8 cellular contexts compared by ENCODE assay signal in genomic region chr10:102118867-102119266, GRCh38. TPM values are rescaled to one million over a fixed set of nuclear protein-coding genes. Genes with fewer than 3 reads are reported as not detected.
DNase-seq lines count a peak whose midpoint lies in the region; ATAC-seq and TF ChIP-seq lines count a peak whose summit lies in the region.

No MANE protein-coding gene starts in this region.

- H3K4me3 ChIP-seq in breast epithelium: peak overlapping the region; percentile 80 to 96 (median 87)
- peak overlapping the region in 2 of 3 donors; percentile 16 to 89 for H3K4me3 ChIP-seq in liver (ENCODE audit: low read depth in 1 of 3, low read length in 3 of 3)
- H3K4me3 ChIP-seq in testis: peak overlapping the region; percentile 61 to 83

- intact Hi-C loops in breast epithelium (cut with DNase I; ENCODE audit: low total_unique reads) (no loop called here), testis (cut with DNase I; ENCODE audit: low total_unique reads) (no loop called here)

- no peaks in the 10 kb centered on the region for H3K27me3 ChIP-seq in breast epithelium
- H3K27me3 ChIP-seq in liver (ENCODE audit: control insufficient read depth in 4 of 4, insufficient read depth in 4 of 4, low read length in 3 of 4): no peaks in the 10 kb centered on the region
- no peaks in the 10 kb centered on the region for H3K27me3 ChIP-seq in testis

- peak overlapping the region; percentile 33 to 51 for H3K9ac ChIP-seq in liver (ENCODE audit: low read depth in 1 of 2, low read length in 2 of 2)

- ATAC-seq in HG03097 (IDR thresholded peaks at IDR 0.05; ENCODE audit: low FRiP score, unreplicated experiment): no peak

- WGBS in liver: 52% methylated on average over 6 of the region's 6 CpGs
- 6 to 7% methylated on average over 5 to 6 of the region's 6 CpGs for WGBS in testis, 2 donors

- TF ChIP-seq CTCF in breast epithelium (IDR thresholded peaks at IDR 0.05) (no peak), liver (IDR thresholded peaks at IDR 0.05; ENCODE audit: low read depth, low read length, missing input control) (no peak), testis (IDR thresholded peaks at IDR 0.05) (no peak)

- DNase-seq in ELF-1 (ENCODE audit: low read depth, low spot score) (peak; percentile 51), NAMALWA (ENCODE audit: low spot score) (peak; percentile 67), breast epithelium (ENCODE audit: low spot score in 2 of 2) (peak in 1 of 2 donors; percentile 53), testis (peak; percentile 74), OCI-M2 (lab: John Stamatoyannopoulos, UW; ENCODE audit: unreplicated experiment) (no peak), amniotic stem cell (lab: John Stamatoyannopoulos, UW) (no peak)

- H3K36me3 ChIP-seq in breast epithelium (no peaks in the 10 kb centered on the region), liver (ENCODE audit: control insufficient read depth in 4 of 4, insufficient read depth in 3 of 4, low read depth in 1 of 4, low read length in 3 of 4) (no peaks in the 10 kb centered on the region), testis (ENCODE audit: low read depth, missing control alignments) (no peaks in the 10 kb centered on the region)

- peak overlapping the region; percentile 98 to 100 for H3K27ac ChIP-seq in breast epithelium
- H3K27ac ChIP-seq in liver (ENCODE audit: low read depth in 1 of 2, low read length in 2 of 2): peak overlapping the region; percentile 91 to 93
- H3K27ac ChIP-seq in testis: peak overlapping the region; percentile 88 to 97

- H3K9me3 ChIP-seq in breast epithelium: no peaks in the 10 kb centered on the region
- no peaks in the 10 kb centered on the region for H3K9me3 ChIP-seq in liver (ENCODE audit: control insufficient read depth in 4 of 4, low read length in 3 of 4)
- no peaks in the 10 kb centered on the region for H3K9me3 ChIP-seq in testis

- TF ChIP-seq POLR2A in breast epithelium (IDR thresholded peaks at IDR 0.05): no peak
- no peak for TF ChIP-seq POLR2A in testis (IDR thresholded peaks at IDR 0.05)

- TF ChIP-seq RAD21 in liver (IDR thresholded peaks at IDR 0.05): no peak

- H3K4me1 ChIP-seq in breast epithelium (peaks cover 21 to 41% of the 10 kb centered on the region in 2 donors), liver (ENCODE audit: control insufficient read depth in 4 of 4, insufficient read depth in 4 of 4, low read length in 3 of 4) (peaks cover 14 to 61% (median 45%) of the 10 kb centered on the region in 4 donors), testis (peaks cover 54% of the 10 kb centered on the region)

TF ChIP-seq in liver, 16 proteins besides CTCF, POLR2A, EP300 and RAD21:
- TF ChIP-seq RXRA (IDR thresholded peaks at IDR 0.05) (no peak), REST (IDR thresholded peaks at IDR 0.05) (no peak), FOXA1 (IDR thresholded peaks at IDR 0.05) (no peak), JUND (IDR thresholded peaks at IDR 0.05) (no peak), NR2F2 (IDR thresholded peaks at IDR 0.05) (no peak), EGR1 (IDR thresholded peaks at IDR 0.05; ENCODE audit: low read depth in 2 of 2) (no peak), SP1 (IDR thresholded peaks at IDR 0.05) (no peak), ATF3 (IDR thresholded peaks at IDR 0.05) (no peak), YY1 (IDR thresholded peaks at IDR 0.05) (no peak), MAX (IDR thresholded peaks at IDR 0.05) (no peak), FOXA2 (IDR thresholded peaks at IDR 0.05) (no peak), HNF4G (IDR thresholded peaks at IDR 0.05) (no peak), TAF1 (conservative IDR thresholded peaks at IDR 0.05) (no peak), ZBTB33 (IDR thresholded peaks at IDR 0.05) (no peak), HNF4A (conservative IDR thresholded peaks at IDR 0.05) (no peak)

RNA-seq across cellular contexts. Expression of gene LDB1, which starts 1.3 kb away (rescaled TPM):
- total RNA-seq in breast epithelium (10 to 100 TPM; 29.6 to 53.6 (median 43.6) TPM), liver (10 to 100 TPM; 11.9 to 51.9 TPM), testis (10 to 100 TPM; 80.0 to 90.5 TPM)
- polyA plus RNA-seq in liver (1 to 10 TPM; 2.4 to 8.6 TPM), testis (ENCODE audit: insufficient read depth, low read depth, low replicate concordance) (64.2 TPM)

RNA-seq across cellular contexts. Expression of gene PPRC1, which starts 14.0 kb away (rescaled TPM):
- total RNA-seq in breast epithelium: 10 to 100 TPM in 2 of 3 donors, 1 to 10 TPM in 1; 9.1 to 21.0 (median 19.8) TPM
- 1 to 10 TPM; 7.5 to 9.9 TPM for total RNA-seq in liver
- 10 to 100 TPM in 1 of 2 donors, 1 to 10 TPM in 1; 4.9 to 10.1 TPM for polyA plus RNA-seq in liver
- 10 to 100 TPM; 38.7 to 49.1 TPM for total RNA-seq in testis
- 27.0 TPM for polyA plus RNA-seq in testis (ENCODE audit: insufficient read depth, low read depth, low replicate concordance)

RNA-seq across cellular contexts. Expression of gene NOLC1, which starts 33.3 kb away (rescaled TPM):
- total RNA-seq in breast epithelium (10 to 100 TPM; 40.5 to 82.8 (median 65.5) TPM), liver (10 to 100 TPM; 16.9 to 23.8 TPM), testis (10 to 100 TPM; 53.7 to 63.8 TPM)
- polyA plus RNA-seq in liver (10 to 100 TPM; 11.6 to 26.3 TPM), testis (ENCODE audit: insufficient read depth, low read depth, low replicate concordance) (46.6 TPM)

RNA-seq across cellular contexts. Expression of gene HPS6, which starts 53.7 kb away (rescaled TPM):
- total RNA-seq in breast epithelium (10 to 100 TPM; 17.4 to 22.7 (median 19.7) TPM), liver (10 to 100 TPM; 11.8 to 13.7 TPM), testis (10 to 100 TPM; 19.6 to 23.2 TPM)
- polyA plus RNA-seq in liver (1 to 10 TPM; 2.5 to 8.2 TPM), testis (ENCODE audit: insufficient read depth, low read depth, low replicate concordance) (9.7 TPM)

Comparison
In these comparisons a context has a peak if more than half of its experiments do, and no peak if none do; other contexts are left out.
1. DNase-seq: peak in ELF-1 (single experiment), NAMALWA (single experiment) and testis (single experiment); none in OCI-M2 (single experiment) and amniotic stem cell (single experiment).
2. Peak in every context shown above with its lines, with median percentiles within 50 percentile points of each other: H3K27ac ChIP-seq and H3K4me3 ChIP-seq.